Comparison of ENCODE assay signal across 8 cellular contexts in the genomic region with DNA sequence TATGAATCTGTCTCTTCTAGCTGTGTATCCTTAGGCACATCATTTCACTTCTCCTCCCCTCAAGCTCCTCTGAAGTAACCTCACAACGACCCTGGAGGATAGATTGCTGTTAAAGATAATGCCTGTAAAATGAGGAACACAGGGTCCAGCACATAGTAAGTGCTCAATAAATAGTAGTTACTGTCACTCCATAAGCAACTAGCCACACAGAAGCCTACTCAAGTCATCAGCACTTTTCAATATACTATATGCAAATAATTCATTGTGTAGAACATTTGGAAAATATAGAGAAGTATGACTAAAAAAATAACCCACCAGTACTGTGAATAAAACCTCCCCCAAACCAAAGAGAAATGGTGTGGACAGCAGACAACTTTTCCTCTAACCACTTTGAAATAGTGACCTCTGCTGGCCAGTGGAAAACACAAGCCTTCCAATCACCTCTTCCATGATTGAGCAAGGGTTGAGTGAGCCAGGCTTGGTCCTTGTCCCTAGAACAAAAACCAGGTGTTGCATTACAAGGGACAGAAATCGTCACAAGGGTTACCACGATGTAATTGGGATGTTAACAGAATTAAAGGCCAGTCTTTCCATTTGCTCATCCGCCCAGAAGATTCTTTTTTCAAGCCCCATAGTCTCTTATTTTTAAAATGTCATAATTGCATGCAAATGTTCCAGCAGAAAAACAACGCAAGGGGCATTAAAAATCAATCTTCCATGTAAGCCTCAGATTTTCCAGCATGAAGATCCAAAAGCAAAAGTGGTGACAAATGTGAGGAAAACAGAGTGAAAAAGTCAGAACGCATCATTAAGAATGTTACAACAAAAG. TPM values are rescaled to one million over a fixed set of nuclear protein-coding genes. Genes with fewer than 3 reads are reported as not detected.
DNase-seq lines count a peak whose midpoint lies in the region; ATAC-seq and TF ChIP-seq lines count a peak whose summit lies in the region.

No MANE protein-coding gene starts in this region.

- H3K36me3 ChIP-seq in esophagus muscularis mucosa = no peaks in the 10 kb centered on the region
- H3K36me3 ChIP-seq in neural progenitor cell = no peaks in the 10 kb centered on the region

- no peak for TF ChIP-seq EP300 in esophagus muscularis mucosa (IDR thresholded peaks at IDR 0.05)

- H3K9me3 ChIP-seq in esophagus muscularis mucosa (no peaks in the 10 kb centered on the region), neural progenitor cell (ENCODE audit: low read depth) (no peaks in the 10 kb centered on the region)

- H3K79me2 ChIP-seq in neural progenitor cell (ENCODE audit: low read depth) = no peaks in the 10 kb centered on the region

- no peak overlapping the region for H2AFZ ChIP-seq in neural progenitor cell (replicated peaks)

- H3K9me3 Mint-ChIP-seq in activated CD4-positive, alpha-beta T cell treated with anti-CD3 and anti-CD28 coated beads, Interleukin-2, amount 10 ng/mL, durations not matched to agents 24 days and 14 days = no peaks in the 10 kb centered on the region
- no peaks in the 10 kb centered on the region for H3K9me3 Mint-ChIP-seq in neural progenitor cell

- H3K9ac ChIP-seq in neural progenitor cell = no peak overlapping the region

- H3K27ac ChIP-seq in esophagus muscularis mucosa (replicated peaks in 1 of 4) (no peak overlapping the region), neural progenitor cell (no peak overlapping the region)

- H4K20me1 ChIP-seq in neural progenitor cell (ENCODE audit: low read depth) = no peaks in the 10 kb centered on the region

- intact Hi-C loops in activated CD4-positive, alpha-beta T cell treated with anti-CD3 and anti-CD28 coated beads, Interleukin-2, amount 10 ng/mL, durations not matched to agents 24 days and 14 days (cut with micrococcal nuclease) = loop anchor here (1.0 kb wide), 1 partner anchor 269 kb away; no protein-coding TSS in a partner anchor
- intact Hi-C loops in esophagus muscularis mucosa (cut with DNase I) = loop anchor here (2.0 kb wide), 1 partner anchor 268 kb away; no protein-coding TSS in a partner anchor

- no peak for ATAC-seq in GM18861 (IDR thresholded peaks at IDR 0.05; ENCODE audit: unreplicated experiment)
- ATAC-seq in GM19455 (IDR thresholded peaks at IDR 0.05; ENCODE audit: unreplicated experiment) = no peak

- no peak for TF ChIP-seq POLR2A in esophagus muscularis mucosa (IDR thresholded peaks at IDR 0.05; ENCODE audit: low read depth)

- no peaks in the 10 kb centered on the region for H3K36me3 Mint-ChIP-seq in activated CD4-positive, alpha-beta T cell treated with anti-CD3 and anti-CD28 coated beads, Interleukin-2, amount 10 ng/mL, durations not matched to agents 24 days and 14 days (ENCODE audit: low read depth)
- no peaks in the 10 kb centered on the region for H3K36me3 Mint-ChIP-seq in neural progenitor cell

- H3F3A ChIP-seq in neural progenitor cell (ENCODE audit: low read depth) = peaks cover 6% of the 10 kb centered on the region

- TF ChIP-seq CTCF in LNCAP (IDR thresholded peaks at IDR 0.05) = peak; percentile 83
- peak; percentile 60 to 68 (median 66) for TF ChIP-seq CTCF in esophagus muscularis mucosa (IDR thresholded peaks at IDR 0.05)
- peak; percentile 82 for TF ChIP-seq CTCF in neural progenitor cell (IDR thresholded peaks at IDR 0.05)

- H3K27me3 ChIP-seq in esophagus muscularis mucosa (no peaks in the 10 kb centered on the region), neural progenitor cell (no peaks in the 10 kb centered on the region)

- WGBS in esophagus muscularis mucosa = 49% methylated on average over 6 of the region's 6 CpGs

- H3K4me1 Mint-ChIP-seq in activated CD4-positive, alpha-beta T cell treated with anti-CD3 and anti-CD28 coated beads, Interleukin-2, amount 10 ng/mL, durations not matched to agents 24 days and 14 days = peaks cover 3% of the 10 kb centered on the region
- H3K4me1 Mint-ChIP-seq in neural progenitor cell = no peaks in the 10 kb centered on the region

- H3K4me1 ChIP-seq in esophagus muscularis mucosa = no peaks in the 10 kb centered on the region
- H3K4me1 ChIP-seq in neural progenitor cell = no peaks in the 10 kb centered on the region

- no peak overlapping the region for H3K4me3 Mint-ChIP-seq in activated CD4-positive, alpha-beta T cell treated with anti-CD3 and anti-CD28 coated beads, Interleukin-2, amount 10 ng/mL, durations not matched to agents 24 days and 14 days
- no peak overlapping the region for H3K4me3 Mint-ChIP-seq in neural progenitor cell

- H3K4me3 ChIP-seq in esophagus muscularis mucosa (no peak overlapping the region), neural progenitor cell (no peak overlapping the region)

- no peaks in the 10 kb centered on the region for H3K27me3 Mint-ChIP-seq in activated CD4-positive, alpha-beta T cell treated with anti-CD3 and anti-CD28 coated beads, Interleukin-2, amount 10 ng/mL, durations not matched to agents 24 days and 14 days
- H3K27me3 Mint-ChIP-seq in neural progenitor cell (ENCODE audit: insufficient read depth, low read depth) = peaks cover 3% of the 10 kb centered on the region

- DNase-seq in activated CD4-positive, alpha-beta T cell treated with anti-CD3 and anti-CD28 coated beads, Interleukin-2, amount 10 ng/mL, durations not matched to agents 24 days and 14 days = peak; percentile 75
- no peak for DNase-seq in activated CD4-positive, alpha-beta T cell treated with anti-CD3 and anti-CD28 coated beads for 1 hour
- DNase-seq in SK-MEL-5 (ENCODE audit: low read depth, low spot score) (peak; percentile 72), esophagus muscularis mucosa (ENCODE audit: extremely low spot score) (no peak), neural progenitor cell (ENCODE audit: low spot score) (peak; percentile 75)

- no peak overlapping the region for H3K27ac Mint-ChIP-seq in activated CD4-positive, alpha-beta T cell treated with anti-CD3 and anti-CD28 coated beads, Interleukin-2, amount 10 ng/mL, durations not matched to agents 24 days and 14 days
- no peak overlapping the region for H3K27ac Mint-ChIP-seq in neural progenitor cell

- H3K4me2 ChIP-seq in neural progenitor cell = no peak overlapping the region

- in situ Hi-C loops in SK-MEL-5 (cut with HindIII; ENCODE audit: low pct_unique_long_range_greater_than_20kb, low sequenced_read_pairs) = no loop called here

RNA-seq across cellular contexts. Expression of gene GLIS1, which starts 15.7 kb away (rescaled TPM):
- not detected in 2 replicates for total RNA-seq in activated CD4-positive, alpha-beta T cell treated with anti-CD3 and anti-CD28 coated beads, Interleukin-2, amount 10 ng/mL, durations not matched to agents 24 days and 14 days
- total RNA-seq in SK-MEL-5 (2014; rRNA removed; shearing (Covaris generic)) = 0.16 TPM in 1 of 2 replicates, not detected in the other
- 0.08 TPM in 1 of 2 replicates, not detected in the other for polyA plus RNA-seq in SK-MEL-5 (2015; cell fraction: cytosol; rRNA removed)
- polyA plus RNA-seq in SK-MEL-5 (2015; cell fraction: nucleus; rRNA removed) = not detected in 2 replicates
- total RNA-seq in esophagus muscularis mucosa = under 1 TPM in 2 of 4 donors, not detected in 2; 0.17 to 0.42 TPM
- total RNA-seq in neural progenitor cell (ENCODE audit: low replicate concordance) = not detected in 2 replicates

Comparison
In these comparisons a context has a peak if more than half of its experiments do, and no peak if none do; other contexts are left out.
1. DNase-seq: peak in activated CD4-positive, alpha-beta T cell treated with anti-CD3 and anti-CD28 coated beads, Interleukin-2, amount 10 ng/mL, durations not matched to agents 24 days and 14 days (single experiment), SK-MEL-5 (single experiment) and neural progenitor cell (single experiment); none in activated CD4-positive, alpha-beta T cell treated with anti-CD3 and anti-CD28 coated beads for 1 hour (single experiment) and esophagus muscularis mucosa (single experiment).
2. Peak in every context shown above with its lines, with median percentiles within 50 percentile points of each other: CTCF ChIP-seq.